ENCODE assay signal across 15 cellular contexts in the genomic region with DNA sequence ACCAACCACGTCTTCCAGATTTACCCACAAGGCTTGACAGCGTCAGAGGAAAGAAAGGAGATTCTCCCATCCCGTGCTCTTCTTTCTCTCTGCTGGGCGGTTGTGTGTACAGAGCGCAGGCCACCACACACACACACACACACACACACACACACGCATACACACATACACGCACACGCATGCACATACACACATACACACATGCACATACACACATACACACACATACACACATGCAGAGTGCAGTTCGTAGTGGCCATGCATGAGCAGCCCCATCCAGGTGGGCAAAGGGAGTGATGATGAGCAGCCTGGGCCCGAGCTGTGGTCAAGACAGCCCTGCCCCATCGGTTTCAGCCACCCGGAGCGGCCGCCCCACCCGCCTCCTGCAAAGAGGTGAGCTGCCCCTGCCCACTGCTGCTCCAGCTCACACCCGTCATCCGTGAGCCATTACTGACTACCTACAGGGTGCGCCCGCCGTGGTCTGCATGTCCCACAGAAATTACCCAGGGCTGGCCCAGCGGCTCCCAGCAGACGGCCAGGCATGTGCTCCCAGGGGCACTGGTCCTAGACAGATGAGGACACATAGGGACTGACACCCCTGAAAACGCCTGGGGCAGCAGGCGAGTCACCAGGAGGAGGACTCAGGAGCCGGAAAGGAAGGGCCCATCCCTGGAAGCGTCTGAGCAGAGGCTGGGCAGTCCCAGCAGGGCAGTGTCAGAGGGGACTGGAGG.
DNase-seq lines count a peak whose midpoint lies in the region; ATAC-seq, FAIRE-seq and TF ChIP-seq lines count a peak whose summit lies in the region.
"Had no signal": no experiment of that assay in that cellular context is flagged by ENCODE, and none has a peak within 500 bp of the region (broad histone marks: within the 10 kb centered on the region; RNA-seq: fewer than 3 reads in every experiment).

No MANE protein-coding gene starts in this region.

- TF ChIP-seq CTCF in RWPE1 (conservative IDR thresholded peaks at IDR 0.05; ENCODE audit: low read depth) (no peak), esophagus squamous epithelium (IDR thresholded peaks at IDR 0.05) (no peak), osteocyte (IDR thresholded peaks at IDR 0.05) (no peak)

- no peaks in the 10 kb centered on the region for H3K36me3 Mint-ChIP-seq in osteocyte (ENCODE audit: unreplicated experiment)
- no peaks in the 10 kb centered on the region for H3K36me3 Mint-ChIP-seq in effector memory CD8-positive, alpha-beta T cell (ENCODE audit: insufficient read depth)
- H3K36me3 Mint-ChIP-seq: immature natural killer cell had no signal

- intact Hi-C loops in esophagus squamous epithelium (cut with DNase I): no loop called here

- no peak for ATAC-seq in effector memory CD8-positive, alpha-beta T cell (replicated peaks)
- ATAC-seq in GM21619 (IDR thresholded peaks at IDR 0.05; ENCODE audit: unreplicated experiment): no peak
- ATAC-seq: gastrocnemius medialis had no signal

- POLR2A ChIA-PET in RWPE1 (lab: Yijun Ruan, JAX; ENCODE audit: low non-redundant PET): interaction anchor here (0.6 to 1.5 kb wide), 6 partner anchors 12 to 151 kb away, joined by 3 to 7 read pairs (median 4); no protein-coding TSS in a partner anchor

- no peak overlapping the region for H3K4me3 Mint-ChIP-seq in osteocyte (ENCODE audit: unreplicated experiment)
- no peak overlapping the region for H3K4me3 Mint-ChIP-seq in effector memory CD8-positive, alpha-beta T cell
- H3K4me3 Mint-ChIP-seq: immature natural killer cell had no signal

- no peaks in the 10 kb centered on the region for H3K27me3 Mint-ChIP-seq in osteocyte (ENCODE audit: unreplicated experiment)
- peaks cover 12 to 33% of the 10 kb centered on the region in 2 donors for H3K27me3 Mint-ChIP-seq in effector memory CD8-positive, alpha-beta T cell

- DNase-seq in Daoy (ENCODE audit: low read depth) (peak; percentile 66), RWPE1 (ENCODE audit: low spot score) (no peak), esophagus squamous epithelium (lab: John Stamatoyannopoulos, UW) (no peak), osteocyte (ENCODE audit: extremely low spot score, unreplicated experiment) (no peak), GM19239 (ENCODE audit: insufficient read length, low spot score) (no peak), pons (ENCODE audit: low spot score) (no peak)
- DNase-seq in effector memory CD8-positive, alpha-beta T cell: no peak
- DNase-seq: activated CD4-positive, CD25-positive, alpha-beta regulatory T cell; activated naive CD4-positive, alpha-beta T cell; gastrocnemius medialis; immature natural killer cell; NCI-H1105; stomach had no signal

- H3K9me3 ChIP-seq in esophagus squamous epithelium: no peaks in the 10 kb centered on the region
- H3K9me3 ChIP-seq: gastrocnemius medialis, stomach had no signal

- H3K4me3 ChIP-seq in esophagus squamous epithelium: no peak overlapping the region
- H3K4me3 ChIP-seq: gastrocnemius medialis, stomach had no signal

- CTCF ChIA-PET in RWPE1 (lab: Yijun Ruan, JAX): interaction anchor here (0.6 to 2.9 kb wide), 4 partner anchors 10 to 49 kb away, joined by 3 to 16 read pairs (median 4); no protein-coding TSS in a partner anchor

- no peak for TF ChIP-seq POLR2A in esophagus squamous epithelium (IDR thresholded peaks at IDR 0.05)

- 61 to 65% methylated on average over 8 to 11 of the region's 26 CpGs for WGBS in esophagus squamous epithelium, 2 donors

- no peak for FAIRE-seq in GM19239 (lab: Jason Lieb, UNC)
- FAIRE-seq: G401.6 had no signal

- peaks cover 30 to 45% (median 34%) of the 10 kb centered on the region in 3 donors for H3K4me1 ChIP-seq in esophagus squamous epithelium

- no peaks in the 10 kb centered on the region for H3K9me3 Mint-ChIP-seq in osteocyte (ENCODE audit: unreplicated experiment)
- no peaks in the 10 kb centered on the region for H3K9me3 Mint-ChIP-seq in effector memory CD8-positive, alpha-beta T cell
- H3K9me3 Mint-ChIP-seq: immature natural killer cell had no signal

- peak overlapping the region; percentile 78 for H3K27ac Mint-ChIP-seq in osteocyte (ENCODE audit: unreplicated experiment)
- H3K27ac Mint-ChIP-seq in effector memory CD8-positive, alpha-beta T cell: no peak overlapping the region
- H3K27ac Mint-ChIP-seq: immature natural killer cell had no signal

- H3K4me1 Mint-ChIP-seq in osteocyte (ENCODE audit: unreplicated experiment): peaks cover 43% of the 10 kb centered on the region
- no peaks in the 10 kb centered on the region for H3K4me1 Mint-ChIP-seq in effector memory CD8-positive, alpha-beta T cell (ENCODE audit: low read depth in 2 of 2)

- H3K36me3 ChIP-seq in esophagus squamous epithelium: no peaks in the 10 kb centered on the region
- H3K36me3 ChIP-seq: gastrocnemius medialis, stomach had no signal

- no peaks in the 10 kb centered on the region for H3K27me3 ChIP-seq in esophagus squamous epithelium
- H3K27me3 ChIP-seq: gastrocnemius medialis, stomach had no signal

- H3K27ac ChIP-seq in RWPE1: peak overlapping the region; percentile 95
- peak overlapping the region; percentile 10 to 59 (median 26) for H3K27ac ChIP-seq in esophagus squamous epithelium
- H3K27ac ChIP-seq: gastrocnemius medialis, stomach had no signal
